In the genomic region with DNA sequence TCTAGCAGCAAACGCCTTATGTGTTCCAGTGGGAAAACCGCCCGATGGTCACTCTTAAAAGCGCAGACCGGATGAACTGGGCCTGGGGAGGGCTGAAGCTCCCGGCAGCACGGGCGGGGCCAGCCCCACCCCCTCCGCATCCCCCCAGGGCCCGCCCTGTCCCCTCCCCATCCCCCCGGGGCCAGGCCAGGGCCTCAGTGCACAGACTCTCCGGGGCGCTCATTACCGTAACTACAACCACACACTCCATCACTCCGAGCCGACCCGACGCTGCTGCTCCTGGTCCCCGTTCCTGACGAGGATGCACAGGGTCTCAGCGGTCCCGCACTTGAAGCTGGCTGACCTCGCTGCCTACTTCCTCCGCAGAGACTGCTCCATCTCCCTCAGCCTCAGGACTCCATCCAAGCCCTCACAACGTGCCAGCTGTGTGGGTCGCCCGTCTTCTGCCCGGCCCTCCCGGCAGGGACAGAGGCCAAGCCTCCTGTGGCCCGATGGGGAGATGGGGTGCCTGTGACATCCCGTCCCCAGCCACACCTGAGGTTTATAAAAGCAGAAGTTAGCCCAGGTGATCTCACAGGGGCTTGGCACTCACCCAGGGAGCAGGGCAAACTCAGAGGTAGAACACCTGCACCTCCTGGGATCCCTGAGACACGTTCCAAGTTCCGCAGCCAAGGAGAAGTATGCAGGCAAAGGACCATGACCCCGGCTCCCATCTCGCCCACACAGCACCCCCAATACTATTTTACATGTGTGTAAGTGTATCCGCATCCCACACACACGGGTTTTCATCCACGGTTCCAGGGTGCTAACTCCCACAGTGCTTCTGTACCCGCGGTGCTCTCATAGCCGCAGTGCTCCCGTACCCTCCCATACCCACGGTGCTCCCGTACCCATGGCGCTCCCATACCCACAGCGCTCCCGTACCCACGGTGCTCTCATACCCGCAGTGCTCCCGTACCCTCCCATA, we compare ENCODE assay signal across 18 cellular contexts. TPM values are rescaled to one million over a fixed set of nuclear protein-coding genes. Genes with fewer than 3 reads are reported as not detected.
DNase-seq lines count a peak whose midpoint lies in the region; ATAC-seq and TF ChIP-seq lines count a peak whose summit lies in the region.
"Had no signal": no experiment of that assay in that cellular context is flagged by ENCODE, and none has a peak within 500 bp of the region (broad histone marks: within the 10 kb centered on the region; RNA-seq: fewer than 3 reads in every experiment).

No MANE protein-coding gene starts in this region.

- no peaks in the 10 kb centered on the region for H4K20me1 ChIP-seq in HCT116 (ENCODE audit: insufficient read depth)

- H3K14ac ChIP-seq in neuronal stem cell (ENCODE audit: low read length), result peak overlapping the region; percentile 56

- no peaks in the 10 kb centered on the region for H3K27me3 Mint-ChIP-seq in CD8-positive, alpha-beta T cell (ENCODE audit: low read depth)
- H3K27me3 Mint-ChIP-seq in endothelial cell (ENCODE audit: unreplicated experiment), result peaks cover 28% of the 10 kb centered on the region

- H3K18ac ChIP-seq in neuronal stem cell (ENCODE audit: low read length), result no peak overlapping the region

- no peak overlapping the region for H2BK12ac ChIP-seq in neuronal stem cell (ENCODE audit: low read length)

- CTCF ChIA-PET in CD8-positive, alpha-beta T cell (lab: Charles Lee), result no interaction called here
- CTCF ChIA-PET in HCT116 (lab: Charles Lee), result no interaction called here

- H3K4me1 ChIP-seq in CD8-positive, alpha-beta T cell (ENCODE audit: insufficient read depth, low read length), result peaks cover 43% of the 10 kb centered on the region
- H3K4me1 ChIP-seq in HCT116 (ENCODE audit: control insufficient read depth in 1 of 2, insufficient read depth in 2 of 2, low read length in 2 of 2), result no peaks in the 10 kb centered on the region
- H3K4me1 ChIP-seq in neuronal stem cell (ENCODE audit: control insufficient read depth in 2 of 2, insufficient read depth in 1 of 2, low read depth in 1 of 2, low read length in 2 of 2), result peaks cover 0 to 7% of the 10 kb centered on the region in 2 donors
- H3K4me1 ChIP-seq: body of pancreas, parathyroid adenoma had no signal

- H3K9ac ChIP-seq in HCT116 (ENCODE audit: low read length) (no peak overlapping the region), neuronal stem cell (ENCODE audit: low read depth, low read length, poor library complexity) (no peak overlapping the region)
- H3K9ac ChIP-seq: parathyroid adenoma had no signal

- H3K9me2 ChIP-seq in HCT116 (ENCODE audit: insufficient read depth), result no peaks in the 10 kb centered on the region

- TF ChIP-seq POLR2A in HCT116 (IDR thresholded peaks at IDR 0.05; ENCODE audit: borderline replicate concordance, extremely low read depth, insufficient read depth, insufficient read length), result no peak

- RAD21 ChIA-PET in HCT116 (lab: Charles Lee; ENCODE audit: low non-redundant PET in 1 of 2, low total read pairs in 2 of 2, uncharacterized antibody in 2 of 2, unreplicated experiment in 2 of 2), result no interaction called here

- POLR2A ChIA-PET in CD8-positive, alpha-beta T cell (lab: Charles Lee), result interaction anchor here (1.5 kb wide), 1 partner anchor 29 kb away, joined by 3 read pairs; no protein-coding TSS in a partner anchor
- POLR2A ChIA-PET in HCT116 (lab: Charles Lee), result no interaction called here

- intact Hi-C loops in CD8-positive, alpha-beta T cell (cut with DNase I, micrococcal nuclease), result loop anchor here in 1 of 2 experiments (2.0 to 10.0 kb wide), 2 partner anchors 35 to 181 kb away; a partner anchor contains a TSS
- intact Hi-C loops in HCT116 (cut with micrococcal nuclease), result no loop called here

- TF ChIP-seq RAD21 in HCT116 (IDR thresholded peaks at IDR 0.05; ENCODE audit: low read depth), result no peak

- peak in 2 of 7 experiments; percentile 9 to 46 for DNase-seq in CD8-positive, alpha-beta T cell
- DNase-seq in HCT116 (ENCODE audit: low read depth, low spot score), result no peak
- no peak for DNase-seq in endothelial cell (ENCODE audit: low spot score)
- no peak for DNase-seq in neuronal stem cell (ENCODE audit: low spot score)
- DNase-seq in NCI-H187 (lab: John Stamatoyannopoulos, UW), result no peak
- DNase-seq in EL, result no peak
- DNase-seq in 8988T, result no peak
- no peak for DNase-seq in SHP77 (lab: John Stamatoyannopoulos, UW)
- DNase-seq: activated CD4-positive, alpha-beta T cell treated with anti-CD3 and anti-CD28 coated beads for 48 hours; DMS79; effector CD8-positive, alpha-beta T cell; NCI-H446 treated with DMSO at 0.1 percent for 48 hours; PC-9 had no signal

- no peak overlapping the region for H2BK15ac ChIP-seq in neuronal stem cell (ENCODE audit: low read length)

- H2BK5ac ChIP-seq in neuronal stem cell (ENCODE audit: low read length), result no peak overlapping the region

- H3K4me3 ChIP-seq in CD8-positive, alpha-beta T cell (ENCODE audit: low read depth, low read length), result no peak overlapping the region
- H3K4me3 ChIP-seq in HCT116 (replicated peaks in 1 of 2; ENCODE audit: low read depth in 1 of 2, low read length in 2 of 2) (no peak overlapping the region), neuronal stem cell (ENCODE audit: low read length in 2 of 2) (peak overlapping the region in 1 of 2 donors; percentile 62)
- H3K4me3 ChIP-seq: body of pancreas, PC-9, thoracic aorta had no signal

- no peaks in the 10 kb centered on the region for H3K27me3 ChIP-seq in CD8-positive, alpha-beta T cell (ENCODE audit: insufficient read depth, low read length)
- H3K27me3 ChIP-seq in HCT116 (ENCODE audit: insufficient read depth, low read length) (no peaks in the 10 kb centered on the region), neuronal stem cell (ENCODE audit: control insufficient read depth in 3 of 3, insufficient read depth in 3 of 3, low read depth in 1 of 3, low read length in 3 of 3) (no peaks in the 10 kb centered on the region)
- H3K27me3 ChIP-seq: body of pancreas had no signal

- no peak overlapping the region for H4K91ac ChIP-seq in neuronal stem cell (ENCODE audit: low read depth, low read length, poor library complexity)

- H3K27ac ChIP-seq in CD8-positive, alpha-beta T cell (ENCODE audit: low read depth, low read length), result no peak overlapping the region
- H3K27ac ChIP-seq in HCT116 (ENCODE audit: low read depth, low read length) (no peak overlapping the region), neuronal stem cell (replicated peaks; ENCODE audit: low read length) (no peak overlapping the region)
- H3K27ac ChIP-seq: body of pancreas, parathyroid adenoma, PC-9, thoracic aorta had no signal

- H3K36me3 ChIP-seq in CD8-positive, alpha-beta T cell (ENCODE audit: insufficient read depth, low read length), result no peaks in the 10 kb centered on the region
- H3K36me3 ChIP-seq in HCT116 (ENCODE audit: control insufficient read depth in 1 of 2, insufficient read depth in 2 of 2, low read length in 2 of 2), result peaks cover 0 to 13% of the 10 kb centered on the region in 2 experiments; a peak in 1 of 4 replicates
- peaks cover 4 to 53% of the 10 kb centered on the region in 2 donors for H3K36me3 ChIP-seq in neuronal stem cell (replicated peaks in 1 of 2; ENCODE audit: control insufficient read depth in 2 of 2, insufficient read depth in 2 of 2, low read length in 2 of 2)

- no peaks in the 10 kb centered on the region for H3K9me3 Mint-ChIP-seq in CD8-positive, alpha-beta T cell
- H3K9me3 Mint-ChIP-seq in endothelial cell (ENCODE audit: unreplicated experiment), result no peaks in the 10 kb centered on the region

- H3K4me2 ChIP-seq in HCT116 (ENCODE audit: low read length) (no peak overlapping the region), neuronal stem cell (ENCODE audit: insufficient read depth, low read length, poor library complexity, severe bottlenecking) (no peak overlapping the region)
- H3K4me2 ChIP-seq: PC-9 had no signal

- WGBS in neuronal stem cell (ENCODE audit: extremely low coverage in 2 of 2, insufficient read length in 2 of 2, insufficient replicate concordance in 1 of 2), 2 donors, result no CpG with 5 or more reads among the region's 50 CpGs

- H3K4me3 Mint-ChIP-seq in CD8-positive, alpha-beta T cell, result no peak overlapping the region
- no peak overlapping the region for H3K4me3 Mint-ChIP-seq in endothelial cell (ENCODE audit: unreplicated experiment)
- H3K4me3 Mint-ChIP-seq: mesothelial cell of epicardium had no signal

- no peak for TF ChIP-seq CTCF in CD8-positive, alpha-beta T cell (IDR thresholded peaks at IDR 0.05)
- TF ChIP-seq CTCF in HCT116 (IDR thresholded peaks at IDR 0.05 in 2 of 3, conservative IDR thresholded peaks at IDR 0.05 in 1 of 3; ENCODE audit: borderline replicate concordance in 1 of 3, insufficient read depth in 1 of 3, low read depth in 2 of 3, low read length in 2 of 3), result no peak
- no peak for TF ChIP-seq CTCF in endothelial cell (IDR thresholded peaks at IDR 0.05; ENCODE audit: unreplicated experiment)

- H3K4me1 Mint-ChIP-seq in CD8-positive, alpha-beta T cell (ENCODE audit: low read depth), result peaks cover 26% of the 10 kb centered on the region
- H3K4me1 Mint-ChIP-seq in endothelial cell (ENCODE audit: unreplicated experiment), result peaks cover 9% of the 10 kb centered on the region
- H3K4me1 Mint-ChIP-seq: mesothelial cell of epicardium had no signal

- H3K9me3 ChIP-seq in CD8-positive, alpha-beta T cell (ENCODE audit: low read length), result no peaks in the 10 kb centered on the region
- H3K9me3 ChIP-seq in HCT116 (ENCODE audit: control insufficient read depth in 1 of 2, insufficient read depth in 1 of 2, low read depth in 1 of 2, low read length in 2 of 2) (no peaks in the 10 kb centered on the region), neuronal stem cell (replicated peaks in 1 of 2; ENCODE audit: control insufficient read depth in 2 of 2, insufficient read depth in 1 of 2, low read depth in 1 of 2, low read length in 2 of 2) (peaks cover 16 to 22% of the 10 kb centered on the region in 2 donors)
- H3K9me3 ChIP-seq: body of pancreas, thoracic aorta had no signal

- no peak overlapping the region for H2BK120ac ChIP-seq in neuronal stem cell (ENCODE audit: low read depth, low read length)

- peak overlapping the region; percentile 76 for H3K27ac Mint-ChIP-seq in CD8-positive, alpha-beta T cell
- peak overlapping the region; percentile 30 for H3K27ac Mint-ChIP-seq in endothelial cell (ENCODE audit: unreplicated experiment)
- H3K27ac Mint-ChIP-seq: activated T-helper 2 cell treated with anti-CD3 and anti-CD28 coated beads, Interferon-gamma antibody, Interleukin-2, Interleukin-4, amounts not matched to agents 10 μg/mL and 5 μg/mL and 100 μg/mL, durations not matched to agents 14 hours and 24 hours and 36 hours; mesothelial cell of epicardium had no signal

- no peak for ATAC-seq in CD8-positive, alpha-beta T cell
- ATAC-seq in HCT116, result peak; percentile 43; the same call in 1 of the 2 replicates
- ATAC-seq: body of pancreas had no signal

- BruUV-seq in HCT116 (replicated peaks; lab: Mats Ljungman, UMichigan), result no TSS peak

- peaks cover 36% of the 10 kb centered on the region; the same call in 1 of the 2 replicates for H3K79me2 ChIP-seq in HCT116 (ENCODE audit: insufficient read depth, low read length)

- H3K23ac ChIP-seq in neuronal stem cell (ENCODE audit: low read depth, low read length, poor library complexity), result peak overlapping the region; percentile 65

- H3K79me1 ChIP-seq in neuronal stem cell (ENCODE audit: low read depth, low read length), result peaks cover 14% of the 10 kb centered on the region

- H2AK5ac ChIP-seq in neuronal stem cell (ENCODE audit: low read depth, low read length), result no peak overlapping the region

- peak overlapping the region; percentile 6 for H4K8ac ChIP-seq in neuronal stem cell (ENCODE audit: low read depth, low read length)

- peaks cover 39% of the 10 kb centered on the region for H3K36me3 Mint-ChIP-seq in CD8-positive, alpha-beta T cell
- peaks cover 44% of the 10 kb centered on the region for H3K36me3 Mint-ChIP-seq in endothelial cell (ENCODE audit: low read depth, unreplicated experiment)

- no peak overlapping the region for H2AFZ ChIP-seq in HCT116 (ENCODE audit: low read depth, low read length, poor library complexity, severe bottlenecking)
- no peak overlapping the region for H2AFZ ChIP-seq in neuronal stem cell (ENCODE audit: low read length)
- H2AFZ ChIP-seq: parathyroid adenoma, PC-9 had no signal

- H3K4ac ChIP-seq in neuronal stem cell (ENCODE audit: low read length), result no peak overlapping the region

RNA-seq across cellular contexts. Expression of a gene that starts 36.0 kb away (rescaled TPM):
- total RNA-seq in CD8-positive, alpha-beta T cell, result 10 to 100 TPM; 50.0 to 53.4 TPM
- total RNA-seq in HCT116 (2021; ENCODE audit: unreplicated experiment) (44.9 TPM), endothelial cell (ENCODE audit: unreplicated experiment) (31.8 TPM)
- polyA plus RNA-seq in HCT116 (2012), result 41.0 and 45.2 TPM in 2 replicates
- 19.1 TPM for polyA plus RNA-seq in neuronal stem cell (2013, experiment 1 of 2)
- polyA plus RNA-seq in neuronal stem cell (2013, experiment 2 of 2), result 18.6 TPM

RNA-seq across cellular contexts. Expression of a gene that starts 49.0 kb away (rescaled TPM):
- total RNA-seq in CD8-positive, alpha-beta T cell, result 10 to 100 TPM; 19.0 to 20.4 TPM
- total RNA-seq in HCT116 (2021; ENCODE audit: unreplicated experiment) (41.4 TPM), endothelial cell (ENCODE audit: unreplicated experiment) (0.87 TPM)
- 26.9 and 30.7 TPM in 2 replicates for polyA plus RNA-seq in HCT116 (2012)
- polyA plus RNA-seq in neuronal stem cell (2013, experiment 1 of 2), result 2.1 TPM
- 2.0 TPM for polyA plus RNA-seq in neuronal stem cell (2013, experiment 2 of 2)

Comparison
In these comparisons a context has a peak if more than half of its experiments do, and no peak if none do; other contexts are left out.
1. RNA of a gene that starts 49.0 kb away (total RNA-seq): 41.4 TPM in HCT116 (single experiment) and 19.0 to 20.4 TPM in CD8-positive, alpha-beta T cell; 0.87 TPM in endothelial cell (single experiment); every median in the first group is over 10 times any median in the second.